9 cellular contexts compared by ENCODE assay signal in the genomic region with DNA sequence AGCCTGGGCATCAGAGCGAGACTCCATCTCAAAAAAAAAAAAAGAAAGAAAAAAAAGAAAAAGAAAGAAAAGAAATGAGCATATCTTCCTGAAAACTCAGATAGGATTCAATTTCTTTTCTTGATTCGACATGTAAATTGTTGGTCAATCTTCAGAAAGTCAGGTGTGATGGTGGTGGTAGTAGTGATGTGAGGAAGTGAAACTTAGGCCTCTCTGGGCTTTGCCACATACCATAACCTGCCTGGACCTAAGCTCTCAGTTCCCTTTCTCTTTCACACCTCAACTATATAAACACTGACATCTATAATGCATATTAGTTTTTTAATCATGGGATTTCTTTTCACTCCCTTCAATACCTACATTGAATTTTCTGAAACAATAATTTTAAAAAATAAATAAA.
DNase-seq lines count a peak whose midpoint lies in the region; ATAC-seq and TF ChIP-seq lines count a peak whose summit lies in the region.
"Had no signal": no experiment of that assay in that cellular context is flagged by ENCODE, and none has a peak within 500 bp of the region (broad histone marks: within the 10 kb centered on the region; RNA-seq: fewer than 3 reads in every experiment).

No MANE protein-coding gene starts in this region.

- no peaks in the 10 kb centered on the region for H3K36me3 Mint-ChIP-seq in activated CD4-positive, alpha-beta memory T cell treated with anti-CD3 and anti-CD28 coated beads for 36 hours
- H3K36me3 Mint-ChIP-seq: stimulated activated effector memory CD8-positive, alpha-beta T cell treated with anti-CD3 and anti-CD28 coated beads, Interleukin-12 subunit alpha, Interleukin-12 subunit beta, amount 100 ng/mL, for 72 hours had no signal

- CTCF ChIA-PET in activated CD4-positive, alpha-beta memory T cell treated with anti-CD3 and anti-CD28 coated beads for 36 hours (lab: Charles Lee), result interaction anchor here (1.9 kb wide), 1 partner anchor 11 kb away, joined by 4 read pairs; no protein-coding TSS in a partner anchor

- no peak overlapping the region for H3K4me3 Mint-ChIP-seq in activated CD4-positive, alpha-beta memory T cell treated with anti-CD3 and anti-CD28 coated beads for 36 hours
- H3K4me3 Mint-ChIP-seq: stimulated activated effector memory CD8-positive, alpha-beta T cell treated with anti-CD3 and anti-CD28 coated beads, Interleukin-12 subunit alpha, Interleukin-12 subunit beta, amount 100 ng/mL, for 72 hours had no signal

- no peaks in the 10 kb centered on the region for H3K9me3 Mint-ChIP-seq in activated CD4-positive, alpha-beta memory T cell treated with anti-CD3 and anti-CD28 coated beads for 36 hours
- H3K9me3 Mint-ChIP-seq: stimulated activated effector memory CD8-positive, alpha-beta T cell treated with anti-CD3 and anti-CD28 coated beads, Interleukin-12 subunit alpha, Interleukin-12 subunit beta, amount 100 ng/mL, for 72 hours had no signal

- POLR2A ChIA-PET in activated CD4-positive, alpha-beta memory T cell treated with anti-CD3 and anti-CD28 coated beads for 36 hours (lab: Charles Lee), result no interaction called here

- ATAC-seq in GM19328 (IDR thresholded peaks at IDR 0.05; ENCODE audit: unreplicated experiment), result peak; percentile 98
- peak; percentile 96 for ATAC-seq in HG02678 (IDR thresholded peaks at IDR 0.05; ENCODE audit: unreplicated experiment)
- ATAC-seq in HG03439 (IDR thresholded peaks at IDR 0.05; ENCODE audit: unreplicated experiment), result peak; percentile 91
- no peak for ATAC-seq in left lobe of liver
- ATAC-seq: stimulated activated effector memory CD8-positive, alpha-beta T cell treated with anti-CD3 and anti-CD28 coated beads, Interleukin-12 subunit alpha, Interleukin-12 subunit beta, amount 100 ng/mL, for 72 hours had no signal

- no peak for TF ChIP-seq CTCF in GM10266 (IDR thresholded peaks at IDR 0.05; ENCODE audit: control insufficient read depth, insufficient read depth, low read depth, missing control alignments)

- H3K4me1 Mint-ChIP-seq in activated CD4-positive, alpha-beta memory T cell treated with anti-CD3 and anti-CD28 coated beads for 36 hours (ENCODE audit: low read depth), result no peaks in the 10 kb centered on the region
- H3K4me1 Mint-ChIP-seq: stimulated activated effector memory CD8-positive, alpha-beta T cell treated with anti-CD3 and anti-CD28 coated beads, Interleukin-12 subunit alpha, Interleukin-12 subunit beta, amount 100 ng/mL, for 72 hours had no signal

- intact Hi-C loops in activated CD4-positive, alpha-beta memory T cell treated with anti-CD3 and anti-CD28 coated beads for 36 hours (cut with micrococcal nuclease), result no loop called here

- peak; percentile 74 for DNase-seq in GM10266 (ENCODE audit: extremely low spot score)
- DNase-seq in AML-193 (lab: John Stamatoyannopoulos, UW), result no peak
- DNase-seq in left lobe of liver (ENCODE audit: low spot score), result no peak
- DNase-seq in activated CD4-positive, alpha-beta memory T cell treated with anti-CD3 and anti-CD28 coated beads for 36 hours, result no peak
- no peak for DNase-seq in effector CD4-positive, alpha-beta T cell

- H3K27ac Mint-ChIP-seq in activated CD4-positive, alpha-beta memory T cell treated with anti-CD3 and anti-CD28 coated beads for 36 hours, result no peak overlapping the region
- H3K27ac Mint-ChIP-seq: stimulated activated effector memory CD8-positive, alpha-beta T cell treated with anti-CD3 and anti-CD28 coated beads, Interleukin-12 subunit alpha, Interleukin-12 subunit beta, amount 100 ng/mL, for 72 hours had no signal

- H3K27me3 Mint-ChIP-seq in activated CD4-positive, alpha-beta memory T cell treated with anti-CD3 and anti-CD28 coated beads for 36 hours, result no peaks in the 10 kb centered on the region
